In the genomic region with DNA sequence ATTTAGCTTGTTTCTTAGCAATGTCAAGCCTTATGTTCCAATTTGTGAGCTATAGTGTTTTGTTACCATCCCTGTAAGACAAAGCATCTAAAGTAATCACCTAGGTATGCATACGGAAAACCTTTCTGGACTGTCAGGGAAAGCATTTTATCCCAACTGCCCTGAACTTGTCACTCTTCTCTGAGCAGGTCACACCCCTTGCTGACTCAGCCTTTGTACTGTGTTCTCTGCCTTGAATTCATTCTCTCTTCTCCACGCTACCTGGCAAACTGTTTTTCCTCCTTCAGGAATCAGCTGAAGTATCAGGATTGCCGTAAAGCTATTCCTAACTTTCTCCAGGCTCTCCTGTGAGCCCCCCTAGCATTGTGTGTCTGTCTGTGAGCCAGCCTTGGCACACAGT, we compare ENCODE assay signal across 14 cellular contexts. TPM values are rescaled to one million over a fixed set of nuclear protein-coding genes. Genes with fewer than 3 reads are reported as not detected.
A peak's percentile ranks its signal among the peaks of the same experiment; 100 is the strongest.
DNase-seq lines count a peak whose midpoint lies in the region; ATAC-seq, FAIRE-seq and TF ChIP-seq lines count a peak whose summit lies in the region.
"Had no signal": no experiment of that assay in that cellular context is flagged by ENCODE, and none has a peak within 500 bp of the region (broad histone marks: within the 10 kb centered on the region; RNA-seq: fewer than 3 reads in every experiment).

No MANE protein-coding gene starts in this region.

- DNase-seq in HT-29 (ENCODE audit: low spot score) (peak; percentile 47), astrocyte (ENCODE audit: low read depth) (peak; percentile 61), kidney tubule cell (ENCODE audit: low spot score) (peak; percentile 82), small intestine (peak; percentile 93), CD1c-positive myeloid dendritic cell (ENCODE audit: extremely low spot score) (no peak), GM10248 (ENCODE audit: extremely low spot score) (no peak)
- DNase-seq in stimulated activated CD4-positive, alpha-beta T cell treated with anti-CD3 and anti-CD28 coated beads, Interleukin-4, amount 100 ng/mL, for 1 hour: no peak
- DNase-seq: activated CD4-positive, CD25-positive, alpha-beta regulatory T cell; NCI-H2081 treated with DMSO at 0.1 percent for 48 hours; stimulated activated naive CD8-positive, alpha-beta T cell treated with anti-CD3 and anti-CD28 coated beads, Interleukin-15, Interleukin-2, amounts not matched to agents 100 U/mL and 50 U/mL, for 24 hours had no signal

- H4K20me1 ChIP-seq in astrocyte (ENCODE audit: insufficient read depth, low read length): no peaks in the 10 kb centered on the region

- H3K4me1 ChIP-seq in astrocyte (ENCODE audit: insufficient read depth, low read length): peaks cover 28% of the 10 kb centered on the region
- H3K4me1 ChIP-seq in small intestine (ENCODE audit: control insufficient read depth in 2 of 2, insufficient read depth in 1 of 2, low read depth in 1 of 2, low read length in 1 of 2): peaks cover 4 to 13% of the 10 kb centered on the region in 2 donors

- TF ChIP-seq CTCF in astrocyte (IDR thresholded peaks at IDR 0.05; ENCODE audit: insufficient read depth, low read depth, low read length) (no peak), GM10248 (IDR thresholded peaks at IDR 0.05; ENCODE audit: control extremely low read depth, extremely low read depth, low read depth, missing control alignments) (no peak)

- WGBS in small intestine, 3 donors: 19 to 55% (median 38%) methylated on average over 3 of the region's 3 CpGs

- FAIRE-seq in astrocyte (lab: Jason Lieb, UNC): no peak
- no peak for FAIRE-seq in small intestine (lab: Jason Lieb, UNC)
- FAIRE-seq: D721Med, frontal cortex had no signal

- H3K27ac Mint-ChIP-seq in astrocyte (ENCODE audit: unreplicated experiment): peak overlapping the region; percentile 62

- H3K79me2 ChIP-seq in astrocyte (ENCODE audit: insufficient read depth, low read length): peaks cover 8% of the 10 kb centered on the region

- CTCF ChIA-PET in GM10248 (lab: Yijun Ruan, JAX): interaction anchor here (1.2 to 2.6 kb wide), 2 partner anchors 11 to 12 kb away, joined by 4 to 5 read pairs; no protein-coding TSS in a partner anchor

- H2AFZ ChIP-seq in astrocyte (ENCODE audit: low read depth, low read length): no peak overlapping the region

- no peak for ATAC-seq in HG03045 (IDR thresholded peaks at IDR 0.05; ENCODE audit: unreplicated experiment)
- ATAC-seq: Right ventricle myocardium inferior; stimulated activated naive CD8-positive, alpha-beta T cell treated with anti-CD3 and anti-CD28 coated beads, Interleukin-15, Interleukin-2, amounts not matched to agents 100 U/mL and 50 U/mL, for 24 hours had no signal

- no peak overlapping the region for H3K4me3 Mint-ChIP-seq in astrocyte (ENCODE audit: unreplicated experiment)

- H3K36me3 ChIP-seq in astrocyte (ENCODE audit: insufficient read depth, low read length): no peaks in the 10 kb centered on the region
- H3K36me3 ChIP-seq in small intestine (ENCODE audit: control insufficient read depth in 2 of 2, insufficient read depth in 2 of 2, low read length in 2 of 2): no peaks in the 10 kb centered on the region

- no peaks in the 10 kb centered on the region for H3K9me3 ChIP-seq in astrocyte (ENCODE audit: insufficient read depth, low read depth, low read length)
- H3K9me3 ChIP-seq in small intestine (ENCODE audit: control insufficient read depth, low read depth): no peaks in the 10 kb centered on the region

- peak overlapping the region; percentile 57 for H3K4me2 ChIP-seq in astrocyte (ENCODE audit: low read length)

- H3K4me3 ChIP-seq in astrocyte (ENCODE audit: insufficient read depth, low read depth, low read length) (no peak overlapping the region), small intestine (ENCODE audit: low read depth in 1 of 2, low read length in 2 of 2) (no peak overlapping the region)

- H3K27me3 ChIP-seq in astrocyte (ENCODE audit: insufficient read depth, low read length) (no peaks in the 10 kb centered on the region), small intestine (ENCODE audit: control insufficient read depth in 2 of 2, insufficient read depth in 2 of 2, low read length in 2 of 2) (no peaks in the 10 kb centered on the region)

- H3K27me3 Mint-ChIP-seq in astrocyte (ENCODE audit: low read depth, unreplicated experiment): no peaks in the 10 kb centered on the region

- no peaks in the 10 kb centered on the region for H3K36me3 Mint-ChIP-seq in astrocyte (ENCODE audit: low read depth, unreplicated experiment)

- H3K9ac ChIP-seq in astrocyte (ENCODE audit: low read length): no peak overlapping the region

- H3K4me1 Mint-ChIP-seq in astrocyte (ENCODE audit: low read depth, unreplicated experiment): peaks cover 35% of the 10 kb centered on the region

- POLR2A ChIA-PET in GM10248 (lab: Yijun Ruan, JAX): no interaction called here

- no peaks in the 10 kb centered on the region for H3K9me3 Mint-ChIP-seq in astrocyte (ENCODE audit: unreplicated experiment)

- no peak overlapping the region for H3K27ac ChIP-seq in astrocyte (ENCODE audit: low read depth, low read length)
- peak overlapping the region; percentile 16 to 73 for H3K27ac ChIP-seq in small intestine (ENCODE audit: low read depth in 1 of 2, low read length in 1 of 2)

RNA-seq across cellular contexts. Expression of a gene that starts 54.2 kb away (rescaled TPM):
- 5.1 and 11.1 TPM in 2 replicates for total RNA-seq in HT-29 (2014; rRNA removed; shearing (Covaris generic))
- total RNA-seq in astrocyte: 34.2 and 37.2 TPM in 2 replicates
- 10 to 100 TPM; 12.5 to 16.4 (median 12.7) TPM for polyA plus RNA-seq in small intestine

Comparison
In these comparisons a context has a peak if more than half of its experiments do, and no peak if none do; other contexts are left out.
1. DNase-seq: peak in HT-29 (single experiment), astrocyte (single experiment), kidney tubule cell (single experiment) and small intestine (single experiment); none in CD1c-positive myeloid dendritic cell (single experiment), GM10248 (single experiment) and stimulated activated CD4-positive, alpha-beta T cell treated with anti-CD3 and anti-CD28 coated beads, Interleukin-4, amount 100 ng/mL, for 1 hour (single experiment).